In genomic region chr18:36805105-36805504, GRCh38 we compare ENCODE assay signal across 32 cellular contexts.
"Had no signal": no experiment of that assay in that cellular context is flagged by ENCODE, and none has a peak within 500 bp of the region (broad histone marks: within the 10 kb centered on the region; RNA-seq: fewer than 3 reads in every experiment).

No MANE protein-coding gene starts in this region.

- H3K9me3 ChIP-seq: ascending aorta had no signal

- H3K27me3 ChIP-seq: ascending aorta, cardiac muscle cell had no signal

- H3K4me1 ChIP-seq: ascending aorta had no signal

- H3K4me3 ChIP-seq: ascending aorta, cardiac muscle cell had no signal

- DNase-seq: activated CD4-positive, alpha-beta memory T cell treated with anti-CD3 and anti-CD28 coated beads, Interleukin-2, amount 10 ng/mL, durations not matched to agents 7 days and 5 days; activated CD4-positive, alpha-beta T cell treated with anti-CD3 and anti-CD28 coated beads for 1 hour; activated CD4-positive, alpha-beta T cell treated with anti-CD3 and anti-CD28 coated beads for 36 hours; activated CD4-positive, alpha-beta T cell treated with anti-CD3 and anti-CD28 coated beads for 48 hours; activated CD4-positive, alpha-beta T cell treated with anti-CD3 and anti-CD28 coated beads, Interleukin-2, amount 10 ng/mL, durations not matched to agents 7 days and 5 days; activated CD4-positive, alpha-beta T cell treated with anti-CD3 and anti-CD28 coated beads, Interleukin-2, amount 50 U/mL, for 48 hours; activated CD4-positive, CD25-positive, alpha-beta regulatory T cell; activated CD8-positive, alpha-beta memory T cell treated with anti-CD3 and anti-CD28 coated beads for 24 hours; activated CD8-positive, alpha-beta memory T cell treated with anti-CD3 and anti-CD28 coated beads, Interleukin-2, amount 10 ng/mL, durations not matched to agents 7 days and 5 days; activated CD8-positive, alpha-beta memory T cell treated with anti-CD3 and anti-CD28 coated beads, Interleukin-2, amount 50 U/mL, for 48 hours; activated CD8-positive, alpha-beta T cell treated with anti-CD3 and anti-CD28 coated beads, Interleukin-2, amount 10 ng/mL, durations not matched to agents 7 days and 5 days; activated effector memory CD4-positive, alpha-beta T cell treated with Interleukin-2 at 50 U/mL for 16 hours; activated gamma-delta T cell; activated naive CD4-positive, alpha-beta T cell treated with anti-CD3 and anti-CD28 coated beads, Interleukin-2, amount 10 ng/mL, durations not matched to agents 7 days and 5 days; activated naive CD4-positive, alpha-beta T cell treated with Interleukin-2 at 50 U/mL for 16 hours; activated naive CD8-positive, alpha-beta T cell treated with anti-CD3 and anti-CD28 coated beads, Interleukin-2, amount 10 ng/mL, durations not matched to agents 7 days and 5 days; activated naive CD8-positive, alpha-beta T cell treated with anti-CD3 and anti-CD28 coated beads, Interleukin-2, amount 50 U/mL, for 24 hours; activated T-cell treated with anti-CD3 and anti-CD28 coated beads, Interleukin-2, amount 50 U/mL, for 24 hours; activated T-cell treated with anti-CD3 and anti-CD28 coated beads, Interleukin-2, amount 50 U/mL, for 48 hours; amygdala; anterior cingulate cortex; caudate nucleus; cerebellar nuclear complex; T-helper 2 cell; T-helper 9 cell; WERI-Rb-1 had no signal

- H3K27ac ChIP-seq: ascending aorta, cardiac muscle cell, WERI-Rb-1 had no signal

- ATAC-seq: activated CD4-positive, alpha-beta T cell treated with anti-CD3 and anti-CD28 coated beads for 36 hours; activated CD4-positive, CD25-positive, alpha-beta regulatory T cell treated with anti-CD3 and anti-CD28 coated beads, Interleukin-2, amount 50 U/mL, for 24 hours; activated CD8-positive, alpha-beta memory T cell treated with anti-CD3 and anti-CD28 coated beads, Interleukin-2, amount 10 ng/mL, durations not matched to agents 7 days and 5 days; activated CD8-positive, alpha-beta T cell treated with anti-CD3 and anti-CD28 coated beads, Interleukin-2, amount 10 ng/mL, durations not matched to agents 7 days and 5 days; activated naive CD8-positive, alpha-beta T cell treated with anti-CD3 and anti-CD28 coated beads, Interleukin-2, amount 50 U/mL, for 24 hours; WTC11 had no signal

- FAIRE-seq: bronchial epithelial cell, TTC549 had no signal
